Comparison of ENCODE assay signal across 1 cellular context in genomic region chr2:26068602-26069298, GRCh38.
TF ChIP-seq lines count a peak whose summit lies in the region.

No MANE protein-coding gene starts in this region.

TF ChIP-seq in GM12878, 131 proteins besides CTCF, POLR2A, EP300 and RAD21 (continued from another document and continues in another):
- TF ChIP-seq ZBTB33 (IDR thresholded peaks at IDR 0.05) = no peak
- TF ChIP-seq RAD51 (IDR thresholded peaks at IDR 0.05) = no peak
- TF ChIP-seq SMC3 (IDR thresholded peaks at IDR 0.05; ENCODE audit: borderline replicate concordance, low read length) = no peak
- TF ChIP-seq NFYA (IDR thresholded peaks at IDR 0.05; ENCODE audit: borderline replicate concordance, low read depth, low read length) = no peak
- no peak for TF ChIP-seq CHD2 (IDR thresholded peaks at IDR 0.05; ENCODE audit: borderline replicate concordance, low read depth, low read length)
- no peak for TF ChIP-seq SP1 (IDR thresholded peaks at IDR 0.05; ENCODE audit: low read depth, low read length)
- TF ChIP-seq ATF3 (IDR thresholded peaks at IDR 0.05; ENCODE audit: borderline replicate concordance, extremely low read depth, low read depth, low read length) = no peak
- no peak for TF ChIP-seq BCLAF1 (IDR thresholded peaks at IDR 0.05)
- TF ChIP-seq TCF3 (IDR thresholded peaks at IDR 0.05; ENCODE audit: borderline replicate concordance, insufficient read depth, low read depth, low read length) = no peak
- no peak for TF ChIP-seq POLR2AphosphoS2 (IDR thresholded peaks at IDR 0.05; ENCODE audit: low read depth, low read length)
- no peak; the same call in 1 of the 2 replicates for TF ChIP-seq POLR2AphosphoS5 (IDR thresholded peaks at IDR 0.05; ENCODE audit: low read length)
- no peak for TF ChIP-seq ZSCAN29 (IDR thresholded peaks at IDR 0.05)
- no peak for TF ChIP-seq PAX8 (IDR thresholded peaks at IDR 0.05)
- TF ChIP-seq ZBTB4 (CRISPR knock-in tag; IDR thresholded peaks at IDR 0.05) = no peak
- no peak for TF ChIP-seq CBFB (IDR thresholded peaks at IDR 0.05; ENCODE audit: low read depth)
- no peak for TF ChIP-seq RELB (IDR thresholded peaks at IDR 0.05; ENCODE audit: low read depth)
- no peak for TF ChIP-seq EZH2 (IDR thresholded peaks at IDR 0.05; ENCODE audit: borderline replicate concordance, control insufficient read depth, low read depth, low read length)
- TF ChIP-seq KLF5 (IDR thresholded peaks at IDR 0.05; ENCODE audit: partially characterized antibody) = no peak
- no peak for TF ChIP-seq FOS (IDR thresholded peaks at IDR 0.05; ENCODE audit: borderline replicate concordance, extremely low read depth, insufficient read length)
- no peak for TF ChIP-seq PML (IDR thresholded peaks at IDR 0.05; ENCODE audit: low read length)
- TF ChIP-seq SMAD5 (IDR thresholded peaks at IDR 0.05; ENCODE audit: low read depth) = no peak
- 0 out of 2 replicates have a peak, but pooled peaks have one; percentile 53 for TF ChIP-seq MEF2A (IDR thresholded peaks at IDR 0.05; ENCODE audit: insufficient read depth, low read depth, low read length)
- no peak for TF ChIP-seq ETV6 (conservative IDR thresholded peaks at IDR 0.05 in 1 of 2, IDR thresholded peaks at IDR 0.05 in 1 of 2; ENCODE audit: borderline replicate concordance in 1 of 2, low read depth in 1 of 2)
- TF ChIP-seq ZBTB11 (CRISPR knock-in tag; IDR thresholded peaks at IDR 0.05) = no peak
- TF ChIP-seq BHLHE40 (IDR thresholded peaks at IDR 0.05; ENCODE audit: borderline replicate concordance in 1 of 2, low read depth in 2 of 2, low read length in 1 of 2) = peak; percentile 35 to 41; a peak in 2 of 4 replicates
- TF ChIP-seq RCOR1 (conservative IDR thresholded peaks at IDR 0.05; ENCODE audit: low read depth, low read length) = no peak
- no peak for TF ChIP-seq MYC (IDR thresholded peaks at IDR 0.05; ENCODE audit: insufficient read depth, insufficient read length, insufficient replicate concordance, low read length, severe bottlenecking)
- TF ChIP-seq SREBF2 (IDR thresholded peaks at IDR 0.05; ENCODE audit: low read length) = no peak
- no peak for TF ChIP-seq GATAD2B (conservative IDR thresholded peaks at IDR 0.05; ENCODE audit: low read depth)
- no peak for TF ChIP-seq BRCA1 (IDR thresholded peaks at IDR 0.05; ENCODE audit: low read depth, low read length)
- no peak; the same call in 1 of the 2 replicates for TF ChIP-seq NR2F1 (conservative IDR thresholded peaks at IDR 0.05)
- TF ChIP-seq NR2C1 (IDR thresholded peaks at IDR 0.05) = no peak
- TF ChIP-seq ZBED1 (IDR thresholded peaks at IDR 0.05; ENCODE audit: borderline replicate concordance) = no peak
- no peak for TF ChIP-seq PRDM15 (CRISPR knock-in tag; IDR thresholded peaks at IDR 0.05)
- TF ChIP-seq ZNF622 (IDR thresholded peaks at IDR 0.05) = no peak
- TF ChIP-seq ATF2 (IDR thresholded peaks at IDR 0.05; ENCODE audit: low read length) = peak; percentile 68
- TF ChIP-seq JUND (IDR thresholded peaks at IDR 0.05; ENCODE audit: low read depth, low read length) = peak; percentile 81
- TF ChIP-seq FOXM1 (IDR thresholded peaks at IDR 0.05; ENCODE audit: low read depth, low read length) = 0 out of 2 replicates have a peak, but pooled peaks have one; percentile 59
- no peak for TF ChIP-seq ESRRA (IDR thresholded peaks at IDR 0.05; ENCODE audit: low read length)
- peak; percentile 42; the same call in 1 of the 2 replicates for TF ChIP-seq PAX5 (IDR thresholded peaks at IDR 0.05; ENCODE audit: borderline replicate concordance, low read depth, low read length)
- TF ChIP-seq BCL3 (IDR thresholded peaks at IDR 0.05; ENCODE audit: borderline replicate concordance, insufficient read depth, low read depth, low read length, poor library complexity, severe bottlenecking) = no peak
